In genomic region chr7:107742678-107743566, GRCh38 we compare ENCODE assay signal across 8 cellular contexts. TPM values are rescaled to one million over a fixed set of nuclear protein-coding genes. Genes with fewer than 3 reads are reported as not detected.
DNase-seq lines count a peak whose midpoint lies in the region; ATAC-seq and TF ChIP-seq lines count a peak whose summit lies in the region.

No MANE protein-coding gene starts in this region.

- H3K27me3 ChIP-seq in left ventricle myocardium inferior (ENCODE audit: low read depth): no peaks in the 10 kb centered on the region

- peak overlapping the region; percentile 81 for H3K4me3 ChIP-seq in left ventricle myocardium inferior

- H3K4me1 ChIP-seq in left ventricle myocardium inferior: peaks cover 50% of the 10 kb centered on the region

- H3K9me3 ChIP-seq in left ventricle myocardium inferior (replicated peaks): no peaks in the 10 kb centered on the region

- no peaks in the 10 kb centered on the region for H3K36me3 ChIP-seq in left ventricle myocardium inferior

- no peak for TF ChIP-seq CTCF in C4-2B (conservative IDR thresholded peaks at IDR 0.05)
- no peak for TF ChIP-seq CTCF in left ventricle myocardium inferior (IDR thresholded peaks at IDR 0.05; ENCODE audit: borderline replicate concordance)
- no peak for TF ChIP-seq CTCF in progenitor cell of endocrine pancreas (IDR thresholded peaks at IDR 0.05; ENCODE audit: unreplicated experiment)

- peak; percentile 80 for DNase-seq in NCI-H510A treated with DMSO at 0.1 percent for 48 hours (lab: John Stamatoyannopoulos, UW)
- DNase-seq in left ventricle myocardium inferior: peak; percentile 58
- DNase-seq in progenitor cell of endocrine pancreas (ENCODE audit: low spot score, unreplicated experiment): peak; percentile 41
- no peak for DNase-seq in kidney tubule cell (ENCODE audit: low spot score)

- H3K4me1 Mint-ChIP-seq in activated naive CD8-positive, alpha-beta T cell (ENCODE audit: low read depth): peaks cover 45% of the 10 kb centered on the region
- H3K4me1 Mint-ChIP-seq in progenitor cell of endocrine pancreas (ENCODE audit: low read depth): peaks cover 17% of the 10 kb centered on the region

- H3K4me3 Mint-ChIP-seq in activated naive CD8-positive, alpha-beta T cell: peak overlapping the region; percentile 96
- H3K4me3 Mint-ChIP-seq in progenitor cell of endocrine pancreas (ENCODE audit: low read depth): peak overlapping the region; percentile 98

- no peaks in the 10 kb centered on the region for H3K9me3 Mint-ChIP-seq in activated naive CD8-positive, alpha-beta T cell (ENCODE audit: low read depth)
- H3K9me3 Mint-ChIP-seq in progenitor cell of endocrine pancreas (ENCODE audit: low read depth): no peaks in the 10 kb centered on the region

- H3K36me3 Mint-ChIP-seq in activated naive CD8-positive, alpha-beta T cell: no peaks in the 10 kb centered on the region
- H3K36me3 Mint-ChIP-seq in progenitor cell of endocrine pancreas (ENCODE audit: insufficient read depth): no peaks in the 10 kb centered on the region

- no peaks in the 10 kb centered on the region for H3K27me3 Mint-ChIP-seq in activated naive CD8-positive, alpha-beta T cell
- peaks cover 8% of the 10 kb centered on the region for H3K27me3 Mint-ChIP-seq in progenitor cell of endocrine pancreas

- peak overlapping the region; percentile 88 for H3K27ac ChIP-seq in C4-2B
- peak overlapping the region; percentile 99 for H3K27ac ChIP-seq in left ventricle myocardium inferior (replicated peaks)

- intact Hi-C loops in left ventricle myocardium inferior (cut with micrococcal nuclease): loop anchor here (10.0 kb wide), 1 partner anchor 132 kb away; no protein-coding TSS in a partner anchor

- ATAC-seq in GM18870 (IDR thresholded peaks at IDR 0.05; ENCODE audit: unreplicated experiment) (peak; percentile 37), HG03045 (IDR thresholded peaks at IDR 0.05; ENCODE audit: unreplicated experiment) (peak; percentile 31)

- peak overlapping the region; percentile 100 for H3K27ac Mint-ChIP-seq in activated naive CD8-positive, alpha-beta T cell
- H3K27ac Mint-ChIP-seq in progenitor cell of endocrine pancreas: peak overlapping the region; percentile 97

RNA-seq across cellular contexts. Expression of gene CBLL1, which starts 1.0 kb away (rescaled TPM):
- total RNA-seq in left ventricle myocardium inferior: 21.6 TPM
- 34.0 and 37.7 TPM in 2 replicates for total RNA-seq in progenitor cell of endocrine pancreas
